Comparison of ENCODE assay signal across 1 cellular context in genomic region chr17:81553616-81554181, GRCh38.
TF ChIP-seq lines count a peak whose summit lies in the region.

No MANE protein-coding gene starts in this region.

TF ChIP-seq in WTC11, 78 proteins besides CTCF, POLR2A, EP300 and RAD21 (continued from another document):
- no peak for TF ChIP-seq NFYB (CRISPR knock-in tag; conservative IDR thresholded peaks at IDR 0.05; ENCODE audit: low read depth)
- no peak for TF ChIP-seq ZNF317 (CRISPR knock-in tag; IDR thresholded peaks at IDR 0.05; ENCODE audit: borderline replicate concordance, low read depth)
